In genomic region chr5:80043187-80043586, GRCh38 we compare ENCODE assay signal across 30 cellular contexts. TPM values are rescaled to one million over a fixed set of nuclear protein-coding genes. Genes with fewer than 3 reads are reported as not detected.
"Had no signal": no experiment of that assay in that cellular context is flagged by ENCODE, and none has a peak within 500 bp of the region (broad histone marks: within the 10 kb centered on the region; RNA-seq: fewer than 3 reads in every experiment).

No MANE protein-coding gene starts in this region.

- H3K27me3 ChIP-seq: ascending aorta had no signal

- H3K9me3 ChIP-seq: ascending aorta had no signal

- ATAC-seq: activated CD8-positive, alpha-beta memory T cell treated with anti-CD3 and anti-CD28 coated beads, Interleukin-2, amount 10 ng/mL, durations not matched to agents 7 days and 5 days; activated CD8-positive, alpha-beta T cell treated with anti-CD3 and anti-CD28 coated beads, Interleukin-2, amount 10 ng/mL, durations not matched to agents 7 days and 5 days; activated naive CD8-positive, alpha-beta T cell treated with anti-CD3 and anti-CD28 coated beads, Interleukin-2, amount 50 U/mL, for 24 hours; T-helper 17 cell had no signal

- H3K36me3 ChIP-seq: ascending aorta, cardiac muscle cell had no signal

- DNase-seq: activated B cell treated with CpG ODN at 0.5 μM for 24 hours; activated CD4-positive, alpha-beta memory T cell treated with anti-CD3 and anti-CD28 coated beads, Interleukin-2, amount 10 ng/mL, durations not matched to agents 7 days and 5 days; activated CD4-positive, alpha-beta T cell treated with anti-CD3 and anti-CD28 coated beads for 4 hours; activated CD4-positive, alpha-beta T cell treated with anti-CD3 and anti-CD28 coated beads, Interleukin-2, amount 10 ng/mL, durations not matched to agents 24 days and 14 days; activated CD4-positive, alpha-beta T cell treated with anti-CD3 and anti-CD28 coated beads, Interleukin-2, amount 50 U/mL, for 1 hour; activated CD4-positive, alpha-beta T cell treated with anti-CD3 and anti-CD28 coated beads, Interleukin-2, amount 50 U/mL, for 4 hours; activated CD4-positive, CD25-positive, alpha-beta regulatory T cell treated with anti-CD3 and anti-CD28 coated beads, Interleukin-2, amount 50 U/mL, for 72 hours; activated CD8-positive, alpha-beta memory T cell treated with anti-CD3 and anti-CD28 coated beads for 24 hours; activated CD8-positive, alpha-beta memory T cell treated with anti-CD3 and anti-CD28 coated beads, Interleukin-2, amount 10 ng/mL, durations not matched to agents 7 days and 5 days; activated CD8-positive, alpha-beta memory T cell treated with anti-CD3 and anti-CD28 coated beads, Interleukin-2, amount 50 U/mL, for 48 hours; activated CD8-positive, alpha-beta T cell treated with anti-CD3 and anti-CD28 coated beads, Interleukin-2, amount 10 ng/mL, durations not matched to agents 7 days and 5 days; activated effector memory CD4-positive, alpha-beta T cell treated with Interleukin-2 at 50 U/mL for 16 hours; activated gamma-delta T cell; activated naive CD4-positive, alpha-beta T cell treated with anti-CD3 and anti-CD28 coated beads, Interleukin-2, amount 10 ng/mL, durations not matched to agents 7 days and 5 days; activated naive CD4-positive, alpha-beta T cell treated with Interleukin-2 at 50 U/mL for 16 hours; activated naive CD8-positive, alpha-beta T cell treated with anti-CD3 and anti-CD28 coated beads, Interleukin-2, amount 10 ng/mL, durations not matched to agents 7 days and 5 days; activated naive CD8-positive, alpha-beta T cell treated with anti-CD3 and anti-CD28 coated beads, Interleukin-2, amount 50 U/mL, for 24 hours; activated T-cell treated with anti-CD3 and anti-CD28 coated beads, Interleukin-2, amount 50 U/mL, for 24 hours; activated T-cell treated with anti-CD3 and anti-CD28 coated beads, Interleukin-2, amount 50 U/mL, for 48 hours; amygdala; anterior cingulate cortex; caudate nucleus; cerebellar nuclear complex; T-helper 17 cell; T1000 had no signal

- H3K4me1 ChIP-seq: ascending aorta had no signal

- H3K4me3 ChIP-seq: ascending aorta, cardiac muscle cell had no signal

- H3K27ac ChIP-seq: ascending aorta, cardiac muscle cell, VCaP had no signal

- FAIRE-seq: bronchial epithelial cell, TTC549 had no signal

RNA-seq across cellular contexts. Expression of gene THBS4, which starts 8.0 kb away (rescaled TPM):
- total RNA-seq: ascending aorta had no signal
